ENCODE assay signal across 10 cellular contexts in genomic region chr1:59701376-59701775, GRCh38.
"Had no signal": no experiment of that assay in that cellular context is flagged by ENCODE, and none has a peak within 500 bp of the region (broad histone marks: within the 10 kb centered on the region; RNA-seq: fewer than 3 reads in every experiment).

No MANE protein-coding gene starts in this region.

- H3K9me3 ChIP-seq: esophagus muscularis mucosa, ovary had no signal

- H3K27me3 ChIP-seq: esophagus muscularis mucosa, hepatocyte, ovary had no signal

- H3K4me2 ChIP-seq: hepatocyte had no signal

- H3K4me3 ChIP-seq: esophagus muscularis mucosa, hepatocyte, ovary, skin epidermis had no signal

- H3K27ac ChIP-seq: esophagus muscularis mucosa, hepatocyte, ovary had no signal

- H3K36me3 ChIP-seq: esophagus muscularis mucosa, ovary had no signal

- H2AFZ ChIP-seq: hepatocyte had no signal

- DNase-seq: activated CD4-positive, CD25-positive, alpha-beta regulatory T cell; activated naive CD4-positive, alpha-beta T cell treated with anti-CD3 and anti-CD28 coated beads, Interleukin-2, amount 50 U/mL, for 16 hours; amniotic stem cell; left ventricle myocardium superior; ovary; retina; T-helper 2 cell had no signal

- ATAC-seq: left ventricle myocardium superior had no signal

- H3K79me2 ChIP-seq: hepatocyte had no signal
